8 cellular contexts compared by ENCODE assay signal in the genomic region with DNA sequence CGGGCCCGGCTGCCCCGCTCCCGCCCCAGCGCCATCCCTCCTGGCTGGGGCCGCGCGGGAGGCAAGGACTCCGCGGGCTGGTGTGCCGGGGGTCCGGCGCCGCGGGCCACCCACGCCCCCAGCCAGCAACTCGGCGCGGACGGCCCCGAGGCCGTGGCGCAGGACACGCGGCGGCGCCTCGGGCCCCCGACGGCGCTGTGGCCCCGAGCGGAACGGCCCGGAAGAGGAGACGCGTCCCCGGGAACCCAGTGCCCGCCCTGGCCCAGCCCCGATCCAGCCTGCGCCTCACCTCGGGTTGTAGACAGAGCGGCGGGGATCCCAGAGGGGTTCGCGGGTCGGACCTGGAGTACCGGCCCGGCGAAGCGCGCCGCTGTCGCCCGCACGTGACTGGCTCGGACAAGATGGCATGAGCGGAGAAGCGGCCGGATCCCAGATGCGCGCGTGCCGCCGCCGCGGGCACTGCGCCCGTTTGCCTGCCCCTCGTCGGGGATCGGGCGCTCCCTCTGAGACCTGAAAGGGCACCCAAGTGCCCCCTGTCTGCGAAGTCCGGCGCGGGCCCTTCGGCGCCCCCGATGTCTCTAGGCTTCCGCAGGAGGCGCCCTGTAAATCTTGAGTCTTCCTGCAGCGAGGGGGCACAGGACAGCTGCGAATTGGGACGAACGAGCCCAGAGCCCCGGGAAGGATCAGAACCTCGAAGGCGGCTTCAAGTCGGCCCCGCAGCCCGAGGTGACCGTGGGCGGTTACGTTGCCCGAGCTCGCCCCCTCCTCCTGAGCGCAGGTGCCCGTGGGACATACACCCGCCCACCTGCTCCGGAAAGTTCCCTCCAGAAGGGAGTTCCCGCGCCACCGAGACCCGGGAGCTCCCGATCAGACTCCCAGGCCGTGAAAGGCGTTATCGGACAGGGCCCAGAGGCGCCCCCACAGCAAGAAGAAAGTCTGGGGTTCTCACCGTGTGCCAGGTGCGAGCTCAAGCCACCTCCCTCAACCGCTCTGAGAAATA. TPM values are rescaled to one million over a fixed set of nuclear protein-coding genes. Genes with fewer than 3 reads are reported as not detected.
A peak's percentile ranks its signal among the peaks of the same experiment; 100 is the strongest.
DNase-seq lines count a peak whose midpoint lies in the region; ATAC-seq lines count a peak whose summit lies in the region.

No MANE protein-coding gene starts in this region.

- peak overlapping the region; percentile 56 for H3K4me3 ChIP-seq in Jurkat, Clone E6-1 (ENCODE audit: low read length)

- peak; percentile 59 for DNase-seq in Caki2 (ENCODE audit: low read depth)
- no peak for DNase-seq in Jurkat, Clone E6-1 (ENCODE audit: low read depth, low spot score)
- peak in 3 of 4 experiments; percentile 23 to 43 (median 29) for DNase-seq in activated CD4-positive, CD25-positive, alpha-beta regulatory T cell (lab: John Stamatoyannopoulos, UW)
- peak; percentile 19 for DNase-seq in cerebellar cortex (ENCODE audit: low spot score)
- peak; percentile 81 for DNase-seq in left kidney (ENCODE audit: low read depth, low spot score)
- DNase-seq in stimulated activated CD4-positive, alpha-beta T cell treated with anti-CD3 and anti-CD28 coated beads, Interleukin-2, amount 100 ng/mL, for 48 hours: peak; percentile 43 to 46
- no peak for DNase-seq in NCI-H446 treated with DMSO at 0.1 percent for 48 hours (lab: John Stamatoyannopoulos, UW)

- in situ Hi-C loops in Caki2 (cut with HindIII; ENCODE audit: low pct_unique_long_range_greater_than_20kb, low sequenced_read_pairs): no loop called here

- ATAC-seq in GM21447 (IDR thresholded peaks at IDR 0.05; ENCODE audit: unreplicated experiment): peak; percentile 57

RNA-seq across cellular contexts. Expression of a gene that starts 0.6 kb away (rescaled TPM):
- total RNA-seq in Caki2 (2014; rRNA removed; shearing (Covaris generic); ENCODE audit: low replicate concordance): 2.0 and 3.3 TPM in 2 replicates
- 8.6 TPM for polyA plus RNA-seq in Jurkat, Clone E6-1 (2012; ENCODE audit: insufficient read depth, insufficient read length)

Comparison
In these comparisons a context has a peak if more than half of its experiments do, and no peak if none do; other contexts are left out.
1. DNase-seq: peak in Caki2 (single experiment), activated CD4-positive, CD25-positive, alpha-beta regulatory T cell (3 of 4), cerebellar cortex (single experiment), left kidney (single experiment) and stimulated activated CD4-positive, alpha-beta T cell treated with anti-CD3 and anti-CD28 coated beads, Interleukin-2, amount 100 ng/mL, for 48 hours (2 of 2); none in Jurkat, Clone E6-1 (single experiment) and NCI-H446 treated with DMSO at 0.1 percent for 48 hours (single experiment).